Comparison of ENCODE assay signal across 1 cellular context in the genomic region with DNA sequence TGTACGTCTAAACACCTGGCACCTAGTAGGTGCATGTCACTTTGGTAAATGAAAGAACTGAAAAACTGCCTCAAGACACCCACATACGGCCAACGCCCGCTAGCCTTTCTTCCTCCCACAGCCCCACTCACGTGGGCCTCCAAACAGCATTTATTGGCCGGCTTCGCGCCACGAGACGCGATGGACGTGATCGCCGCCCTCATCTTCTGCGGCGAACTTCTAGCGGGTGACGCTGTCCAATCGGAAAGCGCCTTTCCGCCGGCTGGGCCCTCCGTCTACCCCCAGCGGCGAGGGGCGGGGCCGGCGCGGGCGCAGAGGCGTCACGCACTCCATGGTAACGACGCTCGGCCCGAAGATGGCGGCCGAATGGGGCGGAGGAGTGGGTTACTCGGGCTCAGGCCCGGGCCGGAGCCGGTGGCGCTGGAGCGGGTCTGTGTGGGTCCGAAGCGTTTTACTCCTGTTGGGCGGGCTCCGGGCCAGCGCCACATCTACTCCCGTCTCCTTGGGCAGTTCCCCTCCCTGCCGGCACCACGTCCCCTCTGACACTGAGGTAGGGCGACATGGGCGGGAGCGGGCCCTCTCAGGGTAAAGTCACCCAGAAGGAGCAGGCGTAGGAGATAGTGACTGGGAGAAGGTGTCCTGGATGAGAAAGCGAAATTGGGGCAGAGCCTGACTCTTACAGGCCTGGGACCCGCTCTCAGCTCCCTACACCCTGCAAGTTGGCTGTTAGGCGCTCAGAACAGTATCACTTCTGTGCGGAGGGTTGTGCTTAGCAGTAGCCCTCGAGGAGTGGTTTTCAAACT.
A peak's percentile ranks its signal among the peaks of the same experiment; 100 is the strongest.
TF ChIP-seq lines count a peak whose summit lies in the region.

TSS of gene LMLN (plus strand) at position 327 of the 803 bp plus-strand sequence. CDS start at position 356, 29 bp downstream.

TF ChIP-seq in H1, 55 proteins besides CTCF, POLR2A, EP300 and RAD21:
- TF ChIP-seq SP1 (IDR thresholded peaks at IDR 0.05; ENCODE audit: low read depth, low read length): peak; percentile 42; the same call in 1 of the 2 replicates
- peak; percentile 8; the same call in 1 of the 2 replicates for TF ChIP-seq POLR2AphosphoS5 (IDR thresholded peaks at IDR 0.05; ENCODE audit: low read depth, low read length)
- peak; percentile 46; the same call in 1 of the 2 replicates for TF ChIP-seq TBP (IDR thresholded peaks at IDR 0.05; ENCODE audit: low read depth, low read length)
- no peak for TF ChIP-seq KDM1A (IDR thresholded peaks at IDR 0.05; ENCODE audit: borderline replicate concordance, low read length)
- peak; percentile 92 for TF ChIP-seq PHF8 (conservative IDR thresholded peaks at IDR 0.05; ENCODE audit: low read depth, low read length)
- TF ChIP-seq KDM5A (IDR thresholded peaks at IDR 0.05; ENCODE audit: low read length): peak; percentile 18; the same call in 1 of the 2 replicates
- peak; percentile 11; the same call in 1 of the 2 replicates for TF ChIP-seq CHD2 (IDR thresholded peaks at IDR 0.05; ENCODE audit: low read length)
- TF ChIP-seq KDM4A (IDR thresholded peaks at IDR 0.05; ENCODE audit: low read depth, low read length, severe bottlenecking): peak; percentile 81
- no peak for TF ChIP-seq MAFK (IDR thresholded peaks at IDR 0.05; ENCODE audit: low read depth, low read length)
- TF ChIP-seq CREB1 (IDR thresholded peaks at IDR 0.05): peak; percentile 91
- peak; percentile 72 for TF ChIP-seq SAP30 (IDR thresholded peaks at IDR 0.05; ENCODE audit: insufficient read depth, insufficient replicate concordance, low read length)
- TF ChIP-seq E2F6 (IDR thresholded peaks at IDR 0.05): peak; percentile 65; the same call in 1 of the 2 replicates
- TF ChIP-seq SIN3A (conservative IDR thresholded peaks at IDR 0.05 in 1 of 2, IDR thresholded peaks at IDR 0.05 in 1 of 2; ENCODE audit: low read depth in 1 of 2, low read length in 2 of 2): peak; percentile 84 to 93
- TF ChIP-seq RBBP5 (IDR thresholded peaks at IDR 0.05; ENCODE audit: borderline replicate concordance, low read depth, low read length): no peak
- no peak for TF ChIP-seq BACH1 (IDR thresholded peaks at IDR 0.05; ENCODE audit: low read length)
- peak; percentile 80 for TF ChIP-seq TAF1 (IDR thresholded peaks at IDR 0.05; ENCODE audit: low read depth, low read length)
- TF ChIP-seq SP4 (IDR thresholded peaks at IDR 0.05; ENCODE audit: low read length): peak; percentile 82
- no peak for TF ChIP-seq RFX5 (IDR thresholded peaks at IDR 0.05; ENCODE audit: borderline replicate concordance, low read depth, low read length)
- TF ChIP-seq NRF1 (IDR thresholded peaks at IDR 0.05; ENCODE audit: low read depth, low read length): 0 out of 2 replicates have a peak, but pooled peaks have one; percentile 22
- peak; percentile 95 for TF ChIP-seq YY1 (IDR thresholded peaks at IDR 0.05; ENCODE audit: low read depth, low read length)
- peak in 1 of 2 experiments; percentile 71; a peak in 1 of 4 replicates for TF ChIP-seq HDAC2 (IDR thresholded peaks at IDR 0.05; ENCODE audit: borderline replicate concordance in 1 of 2, low read depth in 2 of 2, low read length in 2 of 2)
- peak; percentile 46 for TF ChIP-seq MAX (IDR thresholded peaks at IDR 0.05)
- peak; percentile 42 for TF ChIP-seq TAF7 (optimal IDR thresholded peaks at IDR 0.05; ENCODE audit: borderline replicate concordance, low read depth, low read length)
- TF ChIP-seq, protein P1, sequence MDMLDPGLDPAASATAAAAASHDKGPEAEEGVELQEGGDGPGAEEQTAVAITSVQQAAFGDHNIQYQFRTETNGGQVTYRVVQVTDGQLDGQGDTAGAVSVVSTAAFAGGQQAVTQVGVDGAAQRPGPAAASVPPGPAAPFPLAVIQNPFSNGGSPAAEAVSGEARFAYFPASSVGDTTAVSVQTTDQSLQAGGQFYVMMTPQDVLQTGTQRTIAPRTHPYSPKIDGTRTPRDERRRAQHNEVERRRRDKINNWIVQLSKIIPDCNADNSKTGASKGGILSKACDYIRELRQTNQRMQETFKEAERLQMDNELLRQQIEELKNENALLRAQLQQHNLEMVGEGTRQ (IDR thresholded peaks at IDR 0.05; ENCODE audit: low read length): peak; percentile 83
- peak; percentile 39; the same call in 1 of the 2 replicates for TF ChIP-seq ATF3 (IDR thresholded peaks at IDR 0.05; ENCODE audit: insufficient read depth, low read depth, low read length)
- peak; percentile 70 for TF ChIP-seq ASH2L (IDR thresholded peaks at IDR 0.05; ENCODE audit: low read length)
- no peak for TF ChIP-seq TCF12 (IDR thresholded peaks at IDR 0.05; ENCODE audit: low read depth, low read length)
